ENCODE assay signal across 1 cellular context in the genomic region with DNA sequence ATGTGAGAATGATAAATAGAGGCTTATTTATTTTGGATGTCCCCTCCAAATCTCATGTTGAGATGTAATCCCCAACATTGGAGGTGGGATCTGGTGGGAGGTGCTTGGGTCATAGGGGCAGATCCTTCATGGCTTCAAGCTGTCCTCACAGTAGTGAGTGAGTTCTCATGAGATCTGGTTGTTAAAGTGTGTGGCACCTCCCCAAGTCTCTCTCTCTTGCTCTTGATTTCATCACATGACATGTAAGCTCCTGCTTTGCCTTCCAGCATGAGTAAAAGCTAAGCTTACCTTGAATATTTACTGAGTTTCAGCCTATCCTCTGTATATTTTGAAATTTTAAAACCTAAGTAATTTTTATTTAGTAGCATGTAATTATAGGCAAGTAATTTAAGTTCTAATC.
TF ChIP-seq lines count a peak whose summit lies in the region.

No MANE protein-coding gene starts in this region.

TF ChIP-seq in K562, 482 proteins besides CTCF, POLR2A, EP300 and RAD21 (continued from another document):
- TF ChIP-seq ZHX1 (conservative IDR thresholded peaks at IDR 0.05; ENCODE audit: low read length): no peak
- TF ChIP-seq ADNP (tag; IDR thresholded peaks at IDR 0.05): no peak
- no peak for TF ChIP-seq BRF1 (IDR thresholded peaks at IDR 0.05; ENCODE audit: borderline replicate concordance, extremely low read depth, insufficient read length)
- no peak for TF ChIP-seq CEBPB (tag; IDR thresholded peaks at IDR 0.05)
- TF ChIP-seq RAD51 (IDR thresholded peaks at IDR 0.05; ENCODE audit: borderline replicate concordance, low read depth): 0 out of 2 replicates have a peak, but pooled peaks have one; percentile 12
- no peak for TF ChIP-seq MEIS2 (IDR thresholded peaks at IDR 0.05; ENCODE audit: partially characterized antibody)
- peak; percentile 30 to 60; a peak in 2 of 4 replicates for TF ChIP-seq TRIM24 (IDR thresholded peaks at IDR 0.05)
- TF ChIP-seq CEBPG (CRISPR knock-in tag; IDR thresholded peaks at IDR 0.05): peak; percentile 9; the same call in 1 of the 2 replicates
- peak in 1 of 2 experiments; percentile 83; a peak in 2 of 4 replicates for TF ChIP-seq CEBPG (tag; conservative IDR thresholded peaks at IDR 0.05 in 1 of 2, IDR thresholded peaks at IDR 0.05 in 1 of 2)
- TF ChIP-seq ZNF76 (CRISPR knock-in tag; IDR thresholded peaks at IDR 0.05; ENCODE audit: borderline replicate concordance): no peak
- TF ChIP-seq L3MBTL2 (IDR thresholded peaks at IDR 0.05): 0 out of 2 replicates have a peak, but pooled peaks have one; percentile 29
- TF ChIP-seq ZNF3 (CRISPR knock-in tag; IDR thresholded peaks at IDR 0.05): no peak
- TF ChIP-seq CBX1 (IDR thresholded peaks at IDR 0.05; ENCODE audit: low read depth): no peak
- TF ChIP-seq ATF3 (IDR thresholded peaks at IDR 0.05): peak; percentile 16; the same call in 1 of the 2 replicates
- TF ChIP-seq ATF3 (CRISPR knock-in tag; conservative IDR thresholded peaks at IDR 0.05): no peak
- no peak for TF ChIP-seq PML (IDR thresholded peaks at IDR 0.05; ENCODE audit: low read length)
- no peak for TF ChIP-seq E2F4 (CRISPR knock-in tag; IDR thresholded peaks at IDR 0.05; ENCODE audit: low read depth)
- no peak for TF ChIP-seq ZSCAN29 (IDR thresholded peaks at IDR 0.05)
- no peak for TF ChIP-seq POLR2AphosphoS5 (IDR thresholded peaks at IDR 0.05; ENCODE audit: control insufficient read depth, insufficient read depth, low read depth, low read length)
- no peak for TF ChIP-seq CCAR2 (IDR thresholded peaks at IDR 0.05; ENCODE audit: low read depth, low read length)
- no peak for TF ChIP-seq RHOXF2B (CRISPR knock-in tag; conservative IDR thresholded peaks at IDR 0.05)
- TF ChIP-seq ATF4 (CRISPR knock-in tag; IDR thresholded peaks at IDR 0.05): 0 out of 2 replicates have a peak, but pooled peaks have one; percentile 26
- TF ChIP-seq SMARCA5 (IDR thresholded peaks at IDR 0.05): no peak
- TF ChIP-seq ZNF197 (CRISPR knock-in tag; IDR thresholded peaks at IDR 0.05; ENCODE audit: low read depth): no peak
TF ChIP-seq in K562: peak in this region for 7.
